18 cellular contexts compared by ENCODE assay signal in the genomic region with DNA sequence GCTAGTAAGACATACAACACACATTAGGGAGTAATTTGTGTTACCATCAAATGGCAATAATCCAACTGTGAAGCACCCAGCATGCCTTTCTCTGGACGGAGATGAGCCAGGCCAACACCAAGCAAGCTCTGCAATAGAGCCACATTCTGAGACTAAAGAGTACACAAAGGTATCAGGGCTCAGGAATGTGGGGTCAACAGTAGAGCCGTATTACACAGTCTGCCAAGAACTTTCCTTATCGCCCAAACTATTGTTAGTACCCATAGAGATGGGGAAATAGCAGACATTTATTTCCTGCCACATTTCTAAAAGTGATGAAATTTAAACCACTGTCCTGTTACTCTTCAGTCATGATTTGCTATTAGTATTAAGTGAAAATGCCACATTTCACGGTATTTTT.
DNase-seq lines count a peak whose midpoint lies in the region; ATAC-seq, FAIRE-seq and TF ChIP-seq lines count a peak whose summit lies in the region.
"Had no signal": no experiment of that assay in that cellular context is flagged by ENCODE, and none has a peak within 500 bp of the region (broad histone marks: within the 10 kb centered on the region; RNA-seq: fewer than 3 reads in every experiment).

No MANE protein-coding gene starts in this region.

- H3K27me3 ChIP-seq in mammary epithelial cell (ENCODE audit: insufficient read depth, low read length) (no peaks in the 10 kb centered on the region), psoas muscle (ENCODE audit: insufficient read depth in 3 of 3, low read length in 2 of 3) (no peaks in the 10 kb centered on the region)
- H3K27me3 ChIP-seq: cardiac muscle cell had no signal

- in situ Hi-C loops in mammary epithelial cell (cut with MboI; ENCODE audit: low sequenced_read_pairs in 2 of 2): no loop called here

- dilution Hi-C loops in mammary epithelial cell (cut with HindIII; ENCODE audit: low sequenced_read_pairs): no loop called here

- H3K9me3 Mint-ChIP-seq in MCF 10A (ENCODE audit: unreplicated experiment): no peaks in the 10 kb centered on the region

- H3K4me3 Mint-ChIP-seq in MCF 10A (ENCODE audit: unreplicated experiment): no peak overlapping the region
- H3K4me3 Mint-ChIP-seq: activated B cell treated with CpG ODN at 0.5 μM for 24 hours; CD4-positive, CD25-positive, alpha-beta regulatory T cell; endodermal cell had no signal

- CTCF ChIA-PET in MCF 10A (lab: Yijun Ruan, JAX): interaction anchor here (0.6 kb wide), 1 partner anchor 24 kb away, joined by 3 read pairs; no protein-coding TSS in a partner anchor
- CTCF ChIA-PET in mammary epithelial cell (lab: Charles Lee; ENCODE audit: low non-redundant PET): no interaction called here

- no peaks in the 10 kb centered on the region for H3K36me3 ChIP-seq in mammary epithelial cell (ENCODE audit: insufficient read depth, low read length)
- no peaks in the 10 kb centered on the region for H3K36me3 ChIP-seq in psoas muscle (ENCODE audit: insufficient read depth in 1 of 2, low read depth in 1 of 2)
- H3K36me3 ChIP-seq: cardiac muscle cell had no signal

- no peaks in the 10 kb centered on the region for H3K36me3 Mint-ChIP-seq in MCF 10A (ENCODE audit: insufficient read depth, unreplicated experiment)
- H3K36me3 Mint-ChIP-seq: CD4-positive, CD25-positive, alpha-beta regulatory T cell had no signal

- no peaks in the 10 kb centered on the region for H3K27me3 Mint-ChIP-seq in MCF 10A (ENCODE audit: insufficient read depth, unreplicated experiment)

- no TSS peak for BruUV-seq in MCF 10A (replicated peaks; lab: Mats Ljungman, UMichigan)
- BruUV-seq in mammary epithelial cell (replicated peaks; lab: Mats Ljungman, UMichigan): no TSS peak

- no peaks in the 10 kb centered on the region for H3K9me3 ChIP-seq in mammary epithelial cell (replicated peaks; ENCODE audit: insufficient read depth, low read length)
- H3K9me3 ChIP-seq in psoas muscle: peaks cover 5% of the 10 kb centered on the region

- peaks cover 22% of the 10 kb centered on the region for H3K4me1 Mint-ChIP-seq in MCF 10A (ENCODE audit: insufficient read depth, unreplicated experiment)
- H3K4me1 Mint-ChIP-seq: activated B cell treated with CpG ODN at 0.5 μM for 24 hours; CD4-positive, CD25-positive, alpha-beta regulatory T cell; endodermal cell had no signal

- FAIRE-seq in urothelium cell line (lab: Jason Lieb, UNC): no peak
- FAIRE-seq: H54, keratinocyte had no signal

- WGBS in mammary epithelial cell (ENCODE audit: low coverage, missing lambda C conversion rate): 63% methylated on average over 4 of the region's 4 CpGs
- 49 to 67% (median 57%) methylated on average over 4 of the region's 4 CpGs for WGBS in psoas muscle, 3 donors

- no peaks in the 10 kb centered on the region for H4K20me1 ChIP-seq in mammary epithelial cell (ENCODE audit: insufficient read depth, low read length)

- H3K4me2 ChIP-seq in mammary epithelial cell (ENCODE audit: insufficient read depth, low read depth, low read length): no peak overlapping the region

- intact Hi-C loops in MCF 10A (cut with micrococcal nuclease) (no loop called here), mammary epithelial cell (cut with micrococcal nuclease) (no loop called here), psoas muscle (cut with DNase I) (no loop called here)

- H2AFZ ChIP-seq in mammary epithelial cell (ENCODE audit: low read depth, low read length): no peak overlapping the region

- DNase-seq in MCF 10A (ENCODE audit: unreplicated experiment): peak; percentile 51
- DNase-seq in mammary epithelial cell: no peak
- DNase-seq in astrocyte of the hippocampus (ENCODE audit: low read depth, low spot score): peak; percentile 64
- DNase-seq in kidney tubule cell (ENCODE audit: low spot score): peak; percentile 95
- DNase-seq in urothelium cell line (ENCODE audit: low spot score): peak; percentile 70
- DNase-seq in ecto neural progenitor cell (ENCODE audit: low spot score): no peak
- no peak for DNase-seq in NCI-H524 (lab: John Stamatoyannopoulos, UW)
- DNase-seq in psoas muscle: no peak
- DNase-seq: 8988T; activated B cell treated with CpG ODN at 0.5 μM for 24 hours; CD4-positive, CD25-positive, alpha-beta regulatory T cell; endodermal cell; NCI-H146; NCI-H446; posterior cingulate gyrus had no signal

- POLR2A ChIA-PET in MCF 10A (lab: Yijun Ruan, JAX): interaction anchor here (0.6 kb wide), 1 partner anchor 208 kb away, joined by 3 read pairs; no protein-coding TSS in a partner anchor

- H3K27ac Mint-ChIP-seq in MCF 10A (ENCODE audit: low read depth, unreplicated experiment): no peak overlapping the region
- H3K27ac Mint-ChIP-seq: activated B cell treated with CpG ODN at 0.5 μM for 24 hours; CD4-positive, CD25-positive, alpha-beta regulatory T cell; endodermal cell had no signal

- no peak for TF ChIP-seq CTCF in MCF 10A (IDR thresholded peaks at IDR 0.05; ENCODE audit: unreplicated experiment)
- TF ChIP-seq CTCF in mammary epithelial cell (conservative IDR thresholded peaks at IDR 0.05 in 1 of 2, IDR thresholded peaks at IDR 0.05 in 1 of 2; ENCODE audit: extremely low read depth in 1 of 2, insufficient read depth in 1 of 2, low read depth in 1 of 2, low read length in 2 of 2): no peak
- TF ChIP-seq CTCF in psoas muscle (IDR thresholded peaks at IDR 0.05): no peak

- no peak for ATAC-seq in psoas muscle

- no peak overlapping the region for H3K9ac ChIP-seq in mammary epithelial cell (ENCODE audit: insufficient read depth, low read length)

- no peaks in the 10 kb centered on the region for H3K79me2 ChIP-seq in mammary epithelial cell (ENCODE audit: insufficient read depth, low read length)

- no peak overlapping the region for H3K27ac ChIP-seq in mammary epithelial cell (ENCODE audit: insufficient read depth, low read depth, low read length)
- H3K27ac ChIP-seq in psoas muscle: no peak overlapping the region
- H3K27ac ChIP-seq: cardiac muscle cell had no signal

- H3K4me1 ChIP-seq in mammary epithelial cell (ENCODE audit: insufficient read depth, low read length) (peaks cover 17% of the 10 kb centered on the region), psoas muscle (no peaks in the 10 kb centered on the region)

- H3K4me3 ChIP-seq in mammary epithelial cell (replicated peaks in 1 of 3; ENCODE audit: insufficient read depth in 1 of 3, low read depth in 2 of 3, low read length in 3 of 3) (no peak overlapping the region), psoas muscle (no peak overlapping the region)
- H3K4me3 ChIP-seq: cardiac muscle cell had no signal

Comparison
In these comparisons a context has a peak if more than half of its experiments do, and no peak if none do; other contexts are left out.
1. DNase-seq: peak in MCF 10A (single experiment), astrocyte of the hippocampus (single experiment), kidney tubule cell (single experiment) and urothelium cell line (single experiment); none in mammary epithelial cell (single experiment), ecto neural progenitor cell (single experiment), NCI-H524 (0 of 2) and psoas muscle (0 of 2).